In the genomic region with DNA sequence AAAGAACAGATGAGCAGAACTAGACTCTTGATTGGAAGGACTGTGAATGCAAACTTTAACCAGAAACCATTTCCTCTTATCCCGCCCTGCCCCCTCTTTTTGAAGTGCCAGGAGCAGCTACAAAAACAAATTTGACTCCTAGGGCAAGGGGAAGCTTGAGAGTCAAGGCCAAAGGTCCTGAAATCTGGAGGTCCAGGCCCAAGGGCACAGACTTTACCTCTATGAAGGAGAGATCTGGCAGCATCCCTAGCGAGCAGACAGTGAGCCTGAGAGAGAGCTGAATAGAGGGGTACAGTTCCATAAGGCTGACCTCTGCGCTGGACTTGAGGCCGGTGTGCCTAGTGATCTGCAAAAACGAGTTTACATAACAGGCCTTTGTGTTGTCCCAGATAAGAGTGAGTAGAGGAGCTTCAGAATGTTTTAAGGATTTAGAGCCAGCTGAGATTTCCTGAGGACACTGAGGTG, we compare ENCODE assay signal across 10 cellular contexts. TPM values are rescaled to one million over a fixed set of nuclear protein-coding genes. Genes with fewer than 3 reads are reported as not detected.
DNase-seq lines count a peak whose midpoint lies in the region; TF ChIP-seq lines count a peak whose summit lies in the region.
"Had no signal": no experiment of that assay in that cellular context is flagged by ENCODE, and none has a peak within 500 bp of the region (broad histone marks: within the 10 kb centered on the region; RNA-seq: fewer than 3 reads in every experiment).

No MANE protein-coding gene starts in this region.

- no peaks in the 10 kb centered on the region for H3K9me3 ChIP-seq in effector memory CD4-positive, alpha-beta T cell (ENCODE audit: control insufficient read depth, low read length)
- no peaks in the 10 kb centered on the region for H3K9me3 ChIP-seq in smooth muscle cell (replicated peaks; ENCODE audit: low read depth)

- POLR2A ChIA-PET in activated CD4-positive, alpha-beta T cell treated with anti-CD3 and anti-CD28 coated beads, Interleukin-2, amount 10 ng/mL, durations not matched to agents 7 days and 5 days (lab: Charles Lee): interaction anchor here (0.6 to 0.8 kb wide), 2 partner anchors 199 to 993 kb away, joined by 3 read pairs; a partner anchor contains a TSS

- TF ChIP-seq CTCF in smooth muscle cell (IDR thresholded peaks at IDR 0.05; ENCODE audit: borderline replicate concordance, insufficient read depth, poor library complexity, severe bottlenecking): no peak

- H3K9me3 Mint-ChIP-seq in activated CD4-positive, alpha-beta T cell treated with anti-CD3 and anti-CD28 coated beads, Interleukin-2, amount 10 ng/mL, durations not matched to agents 7 days and 5 days: no peaks in the 10 kb centered on the region

- peak overlapping the region; percentile 90 for H3K27ac Mint-ChIP-seq in activated CD4-positive, alpha-beta T cell treated with anti-CD3 and anti-CD28 coated beads, Interleukin-2, amount 10 ng/mL, durations not matched to agents 7 days and 5 days

- H3K79me2 ChIP-seq in smooth muscle cell (ENCODE audit: low read depth): peaks cover 81% of the 10 kb centered on the region

- H3K36me3 Mint-ChIP-seq in activated CD4-positive, alpha-beta T cell treated with anti-CD3 and anti-CD28 coated beads, Interleukin-2, amount 10 ng/mL, durations not matched to agents 7 days and 5 days (ENCODE audit: low read depth): peaks cover 74% of the 10 kb centered on the region

- H3K27me3 Mint-ChIP-seq in activated CD4-positive, alpha-beta T cell treated with anti-CD3 and anti-CD28 coated beads, Interleukin-2, amount 10 ng/mL, durations not matched to agents 7 days and 5 days: no peaks in the 10 kb centered on the region

- no peak overlapping the region for H3K9ac ChIP-seq in smooth muscle cell (ENCODE audit: low read depth)

- H3K4me1 Mint-ChIP-seq in activated CD4-positive, alpha-beta T cell treated with anti-CD3 and anti-CD28 coated beads, Interleukin-2, amount 10 ng/mL, durations not matched to agents 7 days and 5 days: peaks cover 67% of the 10 kb centered on the region

- 39% methylated on average over 5 of the region's 5 CpGs for WGBS in smooth muscle cell (ENCODE audit: low lambda C conversion rate)

- peak overlapping the region; percentile 33 for H3K4me2 ChIP-seq in smooth muscle cell

- peaks cover 32% of the 10 kb centered on the region for H3K4me1 ChIP-seq in effector memory CD4-positive, alpha-beta T cell (ENCODE audit: control insufficient read depth, insufficient read depth, low read length, poor library complexity, severe bottlenecking)
- H3K4me1 ChIP-seq in smooth muscle cell (ENCODE audit: low read depth): peaks cover 19% of the 10 kb centered on the region

- CTCF ChIA-PET in activated CD4-positive, alpha-beta T cell treated with anti-CD3 and anti-CD28 coated beads, Interleukin-2, amount 10 ng/mL, durations not matched to agents 7 days and 5 days (lab: Charles Lee): interaction anchor here (1.0 to 4.7 kb wide), 4 partner anchors 14 to 124 kb away, joined by 3 to 22 read pairs (median 5); no protein-coding TSS in a partner anchor

- no peaks in the 10 kb centered on the region for H3K36me3 ChIP-seq in effector memory CD4-positive, alpha-beta T cell (ENCODE audit: control insufficient read depth, insufficient read depth, low read length)
- H3K36me3 ChIP-seq in smooth muscle cell (ENCODE audit: low read depth): no peaks in the 10 kb centered on the region

- H3K4me3 Mint-ChIP-seq in activated CD4-positive, alpha-beta T cell treated with anti-CD3 and anti-CD28 coated beads, Interleukin-2, amount 10 ng/mL, durations not matched to agents 7 days and 5 days: peak overlapping the region; percentile 92

- no peak overlapping the region for H2AFZ ChIP-seq in smooth muscle cell (ENCODE audit: low read depth)

- no peaks in the 10 kb centered on the region for H3K27me3 ChIP-seq in effector memory CD4-positive, alpha-beta T cell (replicated peaks; ENCODE audit: control insufficient read depth, insufficient read depth, low read length, poor library complexity, severe bottlenecking)
- H3K27me3 ChIP-seq in smooth muscle cell (ENCODE audit: low read depth): no peaks in the 10 kb centered on the region

- peak overlapping the region; percentile 89 for H3K27ac ChIP-seq in effector memory CD4-positive, alpha-beta T cell (ENCODE audit: insufficient read depth, low read length, poor library complexity, severe bottlenecking)
- H3K27ac ChIP-seq in smooth muscle cell (ENCODE audit: low read depth): peak overlapping the region; percentile 43

- peaks cover 15% of the 10 kb centered on the region for H3F3A ChIP-seq in smooth muscle cell (ENCODE audit: low read depth)

- peak; percentile 66 for DNase-seq in activated CD4-positive, alpha-beta T cell treated with anti-CD3 and anti-CD28 coated beads, Interleukin-2, amount 10 ng/mL, durations not matched to agents 7 days and 5 days
- no peak for DNase-seq in activated CD4-positive, alpha-beta T cell treated with anti-CD3 and anti-CD28 coated beads for 1 hour
- DNase-seq in OCI-M1 (lab: John Stamatoyannopoulos, UW) (peak; percentile 57), smooth muscle cell (lab: John Stamatoyannopoulos, UW; ENCODE audit: unreplicated experiment) (no peak), hypothalamus (lab: John Stamatoyannopoulos, UW) (no peak), cerebellar cortex (ENCODE audit: low spot score) (no peak), ureter (ENCODE audit: low spot score) (no peak)
- DNase-seq in effector memory CD4-positive, alpha-beta T cell: no peak
- DNase-seq: glutamatergic neuron, NCI-H2227 treated with DMSO at 0.1 percent for 48 hours had no signal

- H3K4me3 ChIP-seq in effector memory CD4-positive, alpha-beta T cell (ENCODE audit: insufficient read depth, low read depth, low read length, poor library complexity, severe bottlenecking): peak overlapping the region; percentile 22
- H3K4me3 ChIP-seq in smooth muscle cell: no peak overlapping the region

- H4K20me1 ChIP-seq in smooth muscle cell (ENCODE audit: low read depth): peaks cover 88% of the 10 kb centered on the region

RNA-seq across cellular contexts. Expression of a gene that starts 5.1 kb away (rescaled TPM):
- 10 to 100 TPM; 52.0 to 59.1 TPM for total RNA-seq in activated CD4-positive, alpha-beta T cell treated with anti-CD3 and anti-CD28 coated beads, Interleukin-2, amount 10 ng/mL, durations not matched to agents 7 days and 5 days
- 9.5 and 15.8 TPM in 2 replicates for total RNA-seq in smooth muscle cell
- 17.1 and 20.8 TPM in 2 replicates for polyA plus RNA-seq in smooth muscle cell
- total RNA-seq in ureter: 27.2 TPM

RNA-seq across cellular contexts. Expression of a gene that starts 44.3 kb away (rescaled TPM):
- 10 to 100 TPM; 56.9 to 60.9 TPM for total RNA-seq in activated CD4-positive, alpha-beta T cell treated with anti-CD3 and anti-CD28 coated beads, Interleukin-2, amount 10 ng/mL, durations not matched to agents 7 days and 5 days
- total RNA-seq in smooth muscle cell (10.2 and 19.3 TPM in 2 replicates), ureter (34.4 TPM)
- polyA plus RNA-seq in smooth muscle cell: 47.3 and 60.0 TPM in 2 replicates

RNA-seq across cellular contexts. Expression of a gene that starts 55.9 kb away (rescaled TPM):
- not detected for total RNA-seq in activated CD4-positive, alpha-beta T cell treated with anti-CD3 and anti-CD28 coated beads, Interleukin-2, amount 10 ng/mL, durations not matched to agents 7 days and 5 days
- total RNA-seq in smooth muscle cell (not detected in 2 replicates), ureter (not detected)
- not detected in 2 replicates for polyA plus RNA-seq in smooth muscle cell

Comparison
In these comparisons a context has a peak if more than half of its experiments do, and no peak if none do; other contexts are left out.
1. DNase-seq: peak in activated CD4-positive, alpha-beta T cell treated with anti-CD3 and anti-CD28 coated beads, Interleukin-2, amount 10 ng/mL, durations not matched to agents 7 days and 5 days (single experiment) and OCI-M1 (single experiment); none in activated CD4-positive, alpha-beta T cell treated with anti-CD3 and anti-CD28 coated beads for 1 hour (single experiment), effector memory CD4-positive, alpha-beta T cell (0 of 3), smooth muscle cell (single experiment), hypothalamus (0 of 51), cerebellar cortex (single experiment) and ureter (single experiment).